14 cellular contexts compared by ENCODE assay signal in genomic region chr6:116011096-116011401, GRCh38. TPM values are rescaled to one million over a fixed set of nuclear protein-coding genes. Genes with fewer than 3 reads are reported as not detected.
A peak's percentile ranks its signal among the peaks of the same experiment; 100 is the strongest.
DNase-seq lines count a peak whose midpoint lies in the region; ATAC-seq and TF ChIP-seq lines count a peak whose summit lies in the region.
"Had no signal": no experiment of that assay in that cellular context is flagged by ENCODE, and none has a peak within 500 bp of the region (broad histone marks: within the 10 kb centered on the region; RNA-seq: fewer than 3 reads in every experiment).

No MANE protein-coding gene starts in this region.

- intact Hi-C loops in dorsolateral prefrontal cortex (cut with DNase I) = loop anchor here (2.0 to 5.0 kb wide), 4 partner anchors 34 to 91 kb away; partner anchors contain the start of gene NT5DC1 (in 2 of the 2)

- DNase-seq in dorsolateral prefrontal cortex = no peak
- DNase-seq in stimulated activated CD8-positive, alpha-beta memory T cell treated with anti-CD3 and anti-CD28 coated beads, Interleukin-4, amount 100 ng/mL, for 48 hours = no peak
- DNase-seq: activated CD4-positive, alpha-beta T cell treated with anti-CD3 and anti-CD28 coated beads for 1 hour; NCI-H2227 treated with DMSO at 0.1 percent for 48 hours had no signal

- H3K4me3 ChIP-seq in dorsolateral prefrontal cortex = peak overlapping the region in 18 of 59 donors; percentile 2 to 38 (median 20)
- H3K4me3 ChIP-seq: gastroesophageal sphincter, mucosa of descending colon, tibial nerve had no signal

- no peaks in the 10 kb centered on the region for H3K27me3 ChIP-seq in dorsolateral prefrontal cortex
- H3K27me3 ChIP-seq: brain microvascular endothelial cell, gastroesophageal sphincter, tibial nerve had no signal

- ATAC-seq in GM18870 (IDR thresholded peaks at IDR 0.05; ENCODE audit: unreplicated experiment) (peak; percentile 4), HG03159 (IDR thresholded peaks at IDR 0.05; ENCODE audit: unreplicated experiment) (peak; percentile 0), GM19467 (IDR thresholded peaks at IDR 0.05; ENCODE audit: unreplicated experiment) (no peak), GM21619 (IDR thresholded peaks at IDR 0.05; ENCODE audit: unreplicated experiment) (no peak), HG03045 (IDR thresholded peaks at IDR 0.05; ENCODE audit: unreplicated experiment) (no peak)

- peak; percentile 53 for TF ChIP-seq CTCF in 22Rv1 (IDR thresholded peaks at IDR 0.05)
- TF ChIP-seq CTCF in dorsolateral prefrontal cortex (IDR thresholded peaks at IDR 0.05 in 54 of 56, conservative IDR thresholded peaks at IDR 0.05 in 2 of 56; ENCODE audit: low read depth in 1 of 56, partially characterized antibody in 56 of 56) = peak in 16 of 56 donors; percentile 2 to 57 (median 12)

- H3K27ac ChIP-seq in 22Rv1 = peak overlapping the region; percentile 16
- H3K27ac ChIP-seq in dorsolateral prefrontal cortex = peak overlapping the region in 35 of 59 donors; percentile 4 to 97 (median 82)
- H3K27ac ChIP-seq: brain microvascular endothelial cell, gastroesophageal sphincter, tibial nerve had no signal

RNA-seq across cellular contexts. Expression of gene FRK, which starts 49.6 kb away (rescaled TPM):
- 1 to 10 TPM in 102 of 120 experiments, under 1 TPM in 18; 0.63 to 3.4 (median 1.4) TPM for total RNA-seq in dorsolateral prefrontal cortex

Comparison
In these comparisons a context has a peak if more than half of its experiments do, and no peak if none do; other contexts are left out.
1. ATAC-seq: peak in GM18870 (single experiment) and HG03159 (single experiment); none in GM19467 (single experiment), GM21619 (single experiment) and HG03045 (single experiment).